Comparison of ENCODE assay signal across 18 cellular contexts in the genomic region with DNA sequence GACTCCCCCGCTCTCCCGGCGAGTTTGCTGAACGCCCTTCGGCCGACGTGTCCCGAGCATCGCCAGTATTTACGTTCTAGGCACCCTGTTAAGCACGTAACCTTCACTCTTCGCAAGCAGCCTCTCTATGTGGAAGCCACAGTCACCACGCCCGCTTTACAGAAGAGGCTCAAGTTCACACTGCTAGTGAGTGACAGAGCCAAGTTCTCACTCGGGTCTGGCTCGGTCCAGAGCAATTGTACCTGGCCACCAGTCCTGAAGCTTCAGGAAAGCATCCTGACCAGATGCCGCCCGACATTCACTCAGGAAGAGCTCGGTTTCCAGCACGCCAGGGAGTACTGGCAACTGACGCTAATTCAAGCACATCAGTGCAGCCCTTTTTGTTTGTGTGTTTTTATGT.
"Had no signal": no experiment of that assay in that cellular context is flagged by ENCODE, and none has a peak within 500 bp of the region (broad histone marks: within the 10 kb centered on the region; RNA-seq: fewer than 3 reads in every experiment).

No MANE protein-coding gene starts in this region.

- H3K27me3 ChIP-seq: brain microvascular endothelial cell, suprapubic skin had no signal

- H3K9me3 ChIP-seq: mucosa of descending colon, suprapubic skin had no signal

- H3K36me3 ChIP-seq: brain microvascular endothelial cell, suprapubic skin had no signal

- H3K9me3 Mint-ChIP-seq: activated T-cell treated with anti-CD3 and anti-CD28 coated beads, Interleukin-2, amount 50 U/mL, for 24 hours; endodermal cell; naive thymus-derived CD8-positive, alpha-beta T cell; T-helper 2 cell treated with Interferon-gamma antibody and Interleukin-4, amounts not matched to agents 5 μg/mL and 100 μg/mL, for 36 hours; type B pancreatic cell had no signal

- H3K36me3 Mint-ChIP-seq: activated naive CD8-positive, alpha-beta T cell; naive thymus-derived CD8-positive, alpha-beta T cell; type B pancreatic cell had no signal

- DNase-seq: activated CD4-positive, alpha-beta T cell treated with anti-CD3 and anti-CD28 coated beads, Interleukin-2, amount 50 U/mL, for 4 hours; activated CD8-positive, alpha-beta memory T cell treated with anti-CD3 and anti-CD28 coated beads, Interleukin-2, amount 10 ng/mL, durations not matched to agents 7 days and 5 days; activated effector memory CD4-positive, alpha-beta T cell treated with Interleukin-2 at 50 U/mL for 16 hours; activated T-cell treated with anti-CD3 and anti-CD28 coated beads, Interleukin-2, amount 50 U/mL, for 24 hours; amygdala; brain microvascular endothelial cell; cerebellar nuclear complex; endodermal cell; erythroblast; mucosa of descending colon; naive thymus-derived CD8-positive, alpha-beta T cell; stimulated activated CD4-positive, alpha-beta T cell treated with anti-CD3 and anti-CD28 coated beads, Interleukin-4, amount 100 ng/mL, for 1 hour; stimulated activated CD8-positive, alpha-beta memory T cell treated with anti-CD3 and anti-CD28 coated beads, Interleukin-4, amount 100 ng/mL, for 48 hours; stimulated activated naive CD8-positive, alpha-beta T cell treated with anti-CD3 and anti-CD28 coated beads, Interleukin-15, Interleukin-2, amounts not matched to agents 100 U/mL and 50 U/mL, for 24 hours had no signal

- H3K4me3 Mint-ChIP-seq: activated CD8-positive, alpha-beta memory T cell treated with anti-CD3 and anti-CD28 coated beads, Interleukin-2, amount 10 ng/mL, durations not matched to agents 7 days and 5 days; activated naive CD8-positive, alpha-beta T cell; activated T-cell treated with anti-CD3 and anti-CD28 coated beads, Interleukin-2, amount 50 U/mL, for 24 hours; endodermal cell; T-helper 2 cell treated with Interferon-gamma antibody and Interleukin-4, amounts not matched to agents 5 μg/mL and 100 μg/mL, for 36 hours; type B pancreatic cell had no signal

- H3K27ac ChIP-seq: brain microvascular endothelial cell, suprapubic skin had no signal

- H3K27ac Mint-ChIP-seq: activated CD8-positive, alpha-beta memory T cell treated with anti-CD3 and anti-CD28 coated beads, Interleukin-2, amount 10 ng/mL, durations not matched to agents 7 days and 5 days; activated naive CD8-positive, alpha-beta T cell; activated T-cell treated with anti-CD3 and anti-CD28 coated beads, Interleukin-2, amount 50 U/mL, for 24 hours; endodermal cell; T-helper 2 cell treated with Interferon-gamma antibody and Interleukin-4, amounts not matched to agents 5 μg/mL and 100 μg/mL, for 36 hours; type B pancreatic cell had no signal

- H3K27me3 Mint-ChIP-seq: activated naive CD8-positive, alpha-beta T cell; activated T-cell treated with anti-CD3 and anti-CD28 coated beads, Interleukin-2, amount 50 U/mL, for 24 hours; naive thymus-derived CD8-positive, alpha-beta T cell had no signal

- H3K4me3 ChIP-seq: mucosa of descending colon, suprapubic skin had no signal
